In the genomic region with DNA sequence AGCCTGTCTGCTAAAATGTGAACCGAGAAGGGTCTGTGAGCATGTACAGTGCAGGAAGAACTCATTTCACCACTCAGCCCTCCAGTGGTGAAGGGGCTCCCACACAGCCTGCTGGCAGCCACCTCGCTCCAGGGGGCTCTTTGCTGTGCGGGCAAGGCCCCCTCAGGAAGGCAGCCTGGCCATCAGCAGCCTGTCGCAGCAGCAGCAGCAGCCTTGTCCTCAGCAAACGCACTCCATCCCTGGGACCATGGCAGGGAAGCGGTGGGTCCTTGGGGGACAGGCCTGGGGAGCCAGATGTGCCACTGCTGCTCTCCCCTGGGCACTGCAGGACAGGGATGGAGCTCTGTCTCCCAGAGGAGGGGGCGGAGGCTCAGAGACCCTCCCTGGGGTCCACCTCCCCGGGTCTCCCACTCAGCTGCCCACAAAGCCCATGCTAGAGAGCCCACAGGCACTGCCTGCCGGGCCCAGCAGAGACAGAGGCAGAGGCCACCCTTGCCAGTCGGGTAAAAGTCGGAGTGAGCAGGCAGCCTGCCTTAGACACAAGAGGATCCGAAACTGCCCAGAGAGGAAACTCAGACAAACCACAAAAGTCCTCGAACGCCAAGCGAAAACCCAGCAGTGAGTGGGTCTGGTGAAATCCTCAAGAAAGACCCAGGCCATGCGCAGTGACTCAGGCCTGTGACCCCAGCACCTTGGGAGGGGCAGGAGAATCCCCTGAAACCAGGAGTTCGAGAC, we compare ENCODE assay signal across 1 cellular context.
TF ChIP-seq lines count a peak whose summit lies in the region.

No MANE protein-coding gene starts in this region.

TF ChIP-seq in GM12878, 131 proteins besides CTCF, POLR2A, EP300 and RAD21 (continues in another document):
- TF ChIP-seq ZBED1 (IDR thresholded peaks at IDR 0.05; ENCODE audit: borderline replicate concordance) (no peak), FOXM1 (IDR thresholded peaks at IDR 0.05; ENCODE audit: low read depth, low read length) (no peak), JUNB (IDR thresholded peaks at IDR 0.05) (no peak), NR2F1 (conservative IDR thresholded peaks at IDR 0.05) (peak; percentile 86), MYC (IDR thresholded peaks at IDR 0.05; ENCODE audit: insufficient read depth, insufficient read length, insufficient replicate concordance, low read length, severe bottlenecking) (no peak), MTA2 (IDR thresholded peaks at IDR 0.05; ENCODE audit: low read depth) (peak; percentile 44), PAX5 (IDR thresholded peaks at IDR 0.05; ENCODE audit: borderline replicate concordance, low read depth, low read length) (no peak), HDGF (IDR thresholded peaks at IDR 0.05) (no peak), MEF2B (IDR thresholded peaks at IDR 0.05; ENCODE audit: partially characterized antibody, poor library complexity, severe bottlenecking) (no peak), KAT2A (conservative IDR thresholded peaks at IDR 0.05; ENCODE audit: control insufficient read depth, low read depth, low read length) (no peak), FOS (IDR thresholded peaks at IDR 0.05; ENCODE audit: borderline replicate concordance, extremely low read depth, insufficient read length) (no peak), MEF2A (IDR thresholded peaks at IDR 0.05; ENCODE audit: insufficient read depth, low read depth, low read length) (no peak), RB1 (IDR thresholded peaks at IDR 0.05; ENCODE audit: borderline replicate concordance) (no peak), ZNF384 (IDR thresholded peaks at IDR 0.05; ENCODE audit: borderline replicate concordance, low read depth, low read length) (no peak), KDM1A (IDR thresholded peaks at IDR 0.05; ENCODE audit: borderline replicate concordance) (no peak), CBX5 (IDR thresholded peaks at IDR 0.05; ENCODE audit: low read depth) (no peak), ZNF24 (IDR thresholded peaks at IDR 0.05) (no peak), ZBTB11 (CRISPR knock-in tag; IDR thresholded peaks at IDR 0.05) (no peak), SIX5 (IDR thresholded peaks at IDR 0.05; ENCODE audit: low read depth, low read length, severe bottlenecking) (no peak), E2F4 (IDR thresholded peaks at IDR 0.05; ENCODE audit: low read depth, low read length) (no peak), CEBPB (IDR thresholded peaks at IDR 0.05; ENCODE audit: borderline replicate concordance in 1 of 2, low read depth in 2 of 2, low read length in 2 of 2) (no peak), RCOR1 (conservative IDR thresholded peaks at IDR 0.05; ENCODE audit: low read depth, low read length) (no peak), NKRF (conservative IDR thresholded peaks at IDR 0.05) (no peak), PRDM15 (CRISPR knock-in tag; IDR thresholded peaks at IDR 0.05) (no peak), EED (IDR thresholded peaks at IDR 0.05; ENCODE audit: low read depth) (peak; percentile 64), MXI1 (IDR thresholded peaks at IDR 0.05; ENCODE audit: low read depth, low read length) (no peak), HDAC6 (IDR thresholded peaks at IDR 0.05; ENCODE audit: unreplicated experiment) (no peak), CBX3 (IDR thresholded peaks at IDR 0.05; ENCODE audit: borderline replicate concordance, low read depth) (no peak), HSF1 (IDR thresholded peaks at IDR 0.05; ENCODE audit: low read depth, low read length) (no peak), STAT1 (conservative IDR thresholded peaks at IDR 0.05) (no peak), NFYA (IDR thresholded peaks at IDR 0.05; ENCODE audit: borderline replicate concordance, low read depth, low read length) (no peak), IKZF2 (IDR thresholded peaks at IDR 0.05) (peak; percentile 56 to 67; a peak in 2 of 4 replicates), SP1 (IDR thresholded peaks at IDR 0.05; ENCODE audit: low read depth, low read length) (no peak)
- TF ChIP-seq, protein P1, sequence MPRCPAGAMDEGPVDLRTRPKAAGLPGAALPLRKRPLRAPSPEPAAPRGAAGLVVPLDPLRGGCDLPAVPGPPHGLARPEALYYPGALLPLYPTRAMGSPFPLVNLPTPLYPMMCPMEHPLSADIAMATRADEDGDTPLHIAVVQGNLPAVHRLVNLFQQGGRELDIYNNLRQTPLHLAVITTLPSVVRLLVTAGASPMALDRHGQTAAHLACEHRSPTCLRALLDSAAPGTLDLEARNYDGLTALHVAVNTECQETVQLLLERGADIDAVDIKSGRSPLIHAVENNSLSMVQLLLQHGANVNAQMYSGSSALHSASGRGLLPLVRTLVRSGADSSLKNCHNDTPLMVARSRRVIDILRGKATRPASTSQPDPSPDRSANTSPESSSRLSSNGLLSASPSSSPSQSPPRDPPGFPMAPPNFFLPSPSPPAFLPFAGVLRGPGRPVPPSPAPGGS (IDR thresholded peaks at IDR 0.05; ENCODE audit: borderline replicate concordance, insufficient read depth, low read depth, low read length, poor library complexity, severe bottlenecking), result no peak
- TF ChIP-seq, protein P2, sequence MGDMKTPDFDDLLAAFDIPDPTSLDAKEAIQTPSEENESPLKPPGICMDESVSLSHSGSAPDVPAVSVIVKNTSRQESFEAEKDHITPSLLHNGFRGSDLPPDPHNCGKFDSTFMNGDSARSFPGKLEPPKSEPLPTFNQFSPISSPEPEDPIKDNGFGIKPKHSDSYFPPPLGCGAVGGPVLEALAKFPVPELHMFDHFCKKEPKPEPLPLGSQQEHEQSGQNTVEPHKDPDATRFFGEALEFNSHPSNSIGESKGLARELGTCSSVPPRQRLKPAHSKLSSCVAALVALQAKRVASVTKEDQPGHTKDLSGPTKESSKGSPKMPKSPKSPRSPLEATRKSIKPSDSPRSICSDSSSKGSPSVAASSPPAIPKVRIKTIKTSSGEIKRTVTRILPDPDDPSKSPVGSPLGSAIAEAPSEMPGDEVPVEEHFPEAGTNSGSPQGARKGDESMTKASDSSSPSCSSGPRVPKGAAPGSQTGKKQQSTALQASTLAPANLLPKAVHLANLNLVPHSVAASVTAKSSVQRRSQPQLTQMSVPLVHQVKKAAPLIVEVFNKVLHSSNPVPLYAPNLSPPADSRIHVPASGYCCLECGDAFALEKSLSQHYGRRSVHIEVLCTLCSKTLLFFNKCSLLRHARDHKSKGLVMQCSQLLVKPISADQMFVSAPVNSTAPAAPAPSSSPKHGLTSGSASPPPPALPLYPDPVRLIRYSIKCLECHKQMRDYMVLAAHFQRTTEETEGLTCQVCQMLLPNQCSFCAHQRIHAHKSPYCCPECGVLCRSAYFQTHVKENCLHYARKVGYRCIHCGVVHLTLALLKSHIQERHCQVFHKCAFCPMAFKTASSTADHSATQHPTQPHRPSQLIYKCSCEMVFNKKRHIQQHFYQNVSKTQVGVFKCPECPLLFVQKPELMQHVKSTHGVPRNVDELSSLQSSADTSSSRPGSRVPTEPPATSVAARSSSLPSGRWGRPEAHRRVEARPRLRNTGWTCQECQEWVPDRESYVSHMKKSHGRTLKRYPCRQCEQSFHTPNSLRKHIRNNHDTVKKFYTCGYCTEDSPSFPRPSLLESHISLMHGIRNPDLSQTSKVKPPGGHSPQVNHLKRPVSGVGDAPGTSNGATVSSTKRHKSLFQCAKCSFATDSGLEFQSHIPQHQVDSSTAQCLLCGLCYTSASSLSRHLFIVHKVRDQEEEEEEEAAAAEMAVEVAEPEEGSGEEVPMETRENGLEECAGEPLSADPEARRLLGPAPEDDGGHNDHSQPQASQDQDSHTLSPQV (IDR thresholded peaks at IDR 0.05), result no peak
- TF ChIP-seq, protein P3, sequence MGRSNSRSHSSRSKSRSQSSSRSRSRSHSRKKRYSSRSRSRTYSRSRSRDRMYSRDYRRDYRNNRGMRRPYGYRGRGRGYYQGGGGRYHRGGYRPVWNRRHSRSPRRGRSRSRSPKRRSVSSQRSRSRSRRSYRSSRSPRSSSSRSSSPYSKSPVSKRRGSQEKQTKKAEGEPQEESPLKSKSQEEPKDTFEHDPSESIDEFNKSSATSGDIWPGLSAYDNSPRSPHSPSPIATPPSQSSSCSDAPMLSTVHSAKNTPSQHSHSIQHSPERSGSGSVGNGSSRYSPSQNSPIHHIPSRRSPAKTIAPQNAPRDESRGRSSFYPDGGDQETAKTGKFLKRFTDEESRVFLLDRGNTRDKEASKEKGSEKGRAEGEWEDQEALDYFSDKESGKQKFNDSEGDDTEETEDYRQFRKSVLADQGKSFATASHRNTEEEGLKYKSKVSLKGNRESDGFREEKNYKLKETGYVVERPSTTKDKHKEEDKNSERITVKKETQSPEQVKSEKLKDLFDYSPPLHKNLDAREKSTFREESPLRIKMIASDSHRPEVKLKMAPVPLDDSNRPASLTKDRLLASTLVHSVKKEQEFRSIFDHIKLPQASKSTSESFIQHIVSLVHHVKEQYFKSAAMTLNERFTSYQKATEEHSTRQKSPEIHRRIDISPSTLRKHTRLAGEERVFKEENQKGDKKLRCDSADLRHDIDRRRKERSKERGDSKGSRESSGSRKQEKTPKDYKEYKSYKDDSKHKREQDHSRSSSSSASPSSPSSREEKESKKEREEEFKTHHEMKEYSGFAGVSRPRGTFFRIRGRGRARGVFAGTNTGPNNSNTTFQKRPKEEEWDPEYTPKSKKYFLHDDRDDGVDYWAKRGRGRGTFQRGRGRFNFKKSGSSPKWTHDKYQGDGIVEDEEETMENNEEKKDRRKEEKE (IDR thresholded peaks at IDR 0.05), result no peak
